In genomic region chr21:41975391-41976272, GRCh38 we compare ENCODE assay signal across 27 cellular contexts. TPM values are rescaled to one million over a fixed set of nuclear protein-coding genes. Genes with fewer than 3 reads are reported as not detected.
DNase-seq lines count a peak whose midpoint lies in the region; ATAC-seq, FAIRE-seq and TF ChIP-seq lines count a peak whose summit lies in the region.
"Had no signal": no experiment of that assay in that cellular context is flagged by ENCODE, and none has a peak within 500 bp of the region (broad histone marks: within the 10 kb centered on the region; RNA-seq: fewer than 3 reads in every experiment).

No MANE protein-coding gene starts in this region.

- CTCF ChIA-PET in activated CD4-positive, alpha-beta memory T cell treated with anti-CD3 and anti-CD28 coated beads, Interleukin-2, amount 10 ng/mL, durations not matched to agents 7 days and 5 days (lab: Charles Lee): no interaction called here
- CTCF ChIA-PET in activated CD4-positive, alpha-beta memory T cell treated with anti-CD3 and anti-CD28 coated beads for 36 hours (lab: Charles Lee): no interaction called here

- no peaks in the 10 kb centered on the region for H3K4me1 ChIP-seq in kidney (ENCODE audit: control insufficient read depth in 1 of 2, insufficient read depth in 1 of 2, low read depth in 1 of 2, low read length in 2 of 2)

- no peak overlapping the region for H3K9ac ChIP-seq in kidney (ENCODE audit: low read length in 2 of 2)

- ATAC-seq in stimulated activated naive CD8-positive, alpha-beta T cell treated with anti-CD3 and anti-CD28 coated beads, Interleukin-15, amount 100 ng/mL, for 72 hours: no peak
- ATAC-seq: CD8-positive, alpha-beta T cell; gastrocnemius medialis; T-helper 17 cell had no signal

- TF ChIP-seq CTCF in kidney (IDR thresholded peaks at IDR 0.05; ENCODE audit: borderline replicate concordance, extremely low read depth, insufficient read depth): no peak

- H3K4me3 ChIP-seq in kidney (ENCODE audit: low read length in 2 of 2): no peak overlapping the region
- H3K4me3 ChIP-seq: gastrocnemius medialis, hepatocyte, Peyer's patch had no signal

- H3K27ac ChIP-seq in kidney (ENCODE audit: low read depth in 2 of 2, low read length in 2 of 2): no peak overlapping the region
- H3K27ac ChIP-seq: gastrocnemius medialis, hepatocyte, HL-60, Peyer's patch, VCaP had no signal

- no peak overlapping the region for H3K4me3 Mint-ChIP-seq in activated CD4-positive, alpha-beta memory T cell treated with anti-CD3 and anti-CD28 coated beads, Interleukin-2, amount 10 ng/mL, durations not matched to agents 7 days and 5 days
- H3K4me3 Mint-ChIP-seq in activated CD4-positive, alpha-beta memory T cell treated with anti-CD3 and anti-CD28 coated beads for 36 hours: no peak overlapping the region
- H3K4me3 Mint-ChIP-seq in stimulated activated naive CD8-positive, alpha-beta T cell treated with anti-CD3 and anti-CD28 coated beads, Interleukin-15, amount 100 ng/mL, for 72 hours: no peak overlapping the region
- H3K4me3 Mint-ChIP-seq: activated CD4-positive, alpha-beta T cell treated with anti-CD3 and anti-CD28 coated beads, Interleukin-2, amount 10 ng/mL, durations not matched to agents 7 days and 5 days; CD8-positive, alpha-beta T cell; T-helper 17 cell had no signal

- no peak for FAIRE-seq in kidney (lab: Jason Lieb, UNC)
- FAIRE-seq: H54, islet of Langerhans, urothelium cell line had no signal

- H3K27me3 Mint-ChIP-seq in activated CD4-positive, alpha-beta memory T cell treated with anti-CD3 and anti-CD28 coated beads, Interleukin-2, amount 10 ng/mL, durations not matched to agents 7 days and 5 days: peaks cover 4% of the 10 kb centered on the region
- H3K27me3 Mint-ChIP-seq in activated CD4-positive, alpha-beta memory T cell treated with anti-CD3 and anti-CD28 coated beads for 36 hours: no peaks in the 10 kb centered on the region
- H3K27me3 Mint-ChIP-seq in stimulated activated naive CD8-positive, alpha-beta T cell treated with anti-CD3 and anti-CD28 coated beads, Interleukin-15, amount 100 ng/mL, for 72 hours: no peaks in the 10 kb centered on the region
- H3K27me3 Mint-ChIP-seq: activated CD4-positive, alpha-beta T cell treated with anti-CD3 and anti-CD28 coated beads, Interleukin-2, amount 10 ng/mL, durations not matched to agents 7 days and 5 days; T-helper 17 cell had no signal

- peaks cover 0 to 5% of the 10 kb centered on the region in 2 donors for H3K9me3 ChIP-seq in kidney (ENCODE audit: control insufficient read depth in 1 of 2, low read length in 2 of 2)
- H3K9me3 ChIP-seq: gastrocnemius medialis, Peyer's patch had no signal

- peaks cover 8% of the 10 kb centered on the region for H3K9me3 Mint-ChIP-seq in activated CD4-positive, alpha-beta memory T cell treated with anti-CD3 and anti-CD28 coated beads, Interleukin-2, amount 10 ng/mL, durations not matched to agents 7 days and 5 days
- peaks cover 8% of the 10 kb centered on the region for H3K9me3 Mint-ChIP-seq in activated CD4-positive, alpha-beta memory T cell treated with anti-CD3 and anti-CD28 coated beads for 36 hours
- H3K9me3 Mint-ChIP-seq in stimulated activated naive CD8-positive, alpha-beta T cell treated with anti-CD3 and anti-CD28 coated beads, Interleukin-15, amount 100 ng/mL, for 72 hours: peaks cover 10 to 18% of the 10 kb centered on the region in 2 donors

- no peaks in the 10 kb centered on the region for H3K36me3 ChIP-seq in kidney (ENCODE audit: control insufficient read depth in 1 of 2, insufficient read depth in 2 of 2, low read length in 2 of 2)
- H3K36me3 ChIP-seq: gastrocnemius medialis, Peyer's patch had no signal

- peaks cover 7% of the 10 kb centered on the region for H3K4me1 Mint-ChIP-seq in activated CD4-positive, alpha-beta memory T cell treated with anti-CD3 and anti-CD28 coated beads, Interleukin-2, amount 10 ng/mL, durations not matched to agents 7 days and 5 days
- H3K4me1 Mint-ChIP-seq in activated CD4-positive, alpha-beta memory T cell treated with anti-CD3 and anti-CD28 coated beads for 36 hours (ENCODE audit: low read depth): peaks cover 11% of the 10 kb centered on the region
- H3K4me1 Mint-ChIP-seq in stimulated activated naive CD8-positive, alpha-beta T cell treated with anti-CD3 and anti-CD28 coated beads, Interleukin-15, amount 100 ng/mL, for 72 hours: peaks cover 17% of the 10 kb centered on the region

- POLR2A ChIA-PET in activated CD4-positive, alpha-beta memory T cell treated with anti-CD3 and anti-CD28 coated beads, Interleukin-2, amount 10 ng/mL, durations not matched to agents 7 days and 5 days (lab: Charles Lee): no interaction called here
- POLR2A ChIA-PET in activated CD4-positive, alpha-beta memory T cell treated with anti-CD3 and anti-CD28 coated beads for 36 hours (lab: Charles Lee): interaction anchor here (1.1 kb wide), 1 partner anchor 27 kb away, joined by 3 read pairs; no protein-coding TSS in a partner anchor

- H3K36me3 Mint-ChIP-seq in activated CD4-positive, alpha-beta memory T cell treated with anti-CD3 and anti-CD28 coated beads, Interleukin-2, amount 10 ng/mL, durations not matched to agents 7 days and 5 days (ENCODE audit: low read depth): peaks cover 3% of the 10 kb centered on the region
- no peaks in the 10 kb centered on the region for H3K36me3 Mint-ChIP-seq in activated CD4-positive, alpha-beta memory T cell treated with anti-CD3 and anti-CD28 coated beads for 36 hours
- H3K36me3 Mint-ChIP-seq: CD8-positive, alpha-beta T cell had no signal

- no peak overlapping the region for H3K27ac Mint-ChIP-seq in activated CD4-positive, alpha-beta memory T cell treated with anti-CD3 and anti-CD28 coated beads, Interleukin-2, amount 10 ng/mL, durations not matched to agents 7 days and 5 days
- H3K27ac Mint-ChIP-seq in activated CD4-positive, alpha-beta memory T cell treated with anti-CD3 and anti-CD28 coated beads for 36 hours: no peak overlapping the region
- H3K27ac Mint-ChIP-seq in stimulated activated naive CD8-positive, alpha-beta T cell treated with anti-CD3 and anti-CD28 coated beads, Interleukin-15, amount 100 ng/mL, for 72 hours: no peak overlapping the region
- H3K27ac Mint-ChIP-seq: CD8-positive, alpha-beta T cell; T-helper 17 cell had no signal

- DNase-seq in activated CD4-positive, alpha-beta memory T cell treated with anti-CD3 and anti-CD28 coated beads, Interleukin-2, amount 10 ng/mL, durations not matched to agents 7 days and 5 days: peak; percentile 5
- no peak for DNase-seq in activated CD4-positive, alpha-beta memory T cell treated with anti-CD3 and anti-CD28 coated beads for 36 hours
- peak; percentile 4 for DNase-seq in activated CD8-positive, alpha-beta memory T cell treated with anti-CD3 and anti-CD28 coated beads, Interleukin-2, amount 50 U/mL, for 4 hours
- peak; percentile 66 for DNase-seq in kidney
- peak; percentile 67 for DNase-seq in posterior vena cava (ENCODE audit: low spot score)
- no peak for DNase-seq in stimulated activated naive CD8-positive, alpha-beta T cell treated with anti-CD3 and anti-CD28 coated beads, Interleukin-15, amount 100 ng/mL, for 72 hours
- DNase-seq in NCI-H446 treated with DMSO at 0.1 percent for 48 hours (lab: John Stamatoyannopoulos, UW): no peak
- no peak for DNase-seq in GM19238 (ENCODE audit: insufficient read length, low spot score)
- DNase-seq: activated CD4-positive, alpha-beta T cell treated with anti-CD3 and anti-CD28 coated beads, Interleukin-2, amount 10 ng/mL, durations not matched to agents 7 days and 5 days; activated naive CD4-positive, alpha-beta T cell; AML-193; NCI-H1048; NCI-H1694 treated with DMSO at 0.1 percent for 48 hours; NCI-H2171 treated with DMSO at 0.1 percent for 48 hours; NCI-H526; stimulated activated CD4-positive, alpha-beta T cell treated with anti-CD3 and anti-CD28 coated beads, Interleukin-2, amount 100 ng/mL, for 24 hours; substantia nigra; T-helper 17 cell had no signal

- intact Hi-C loops in activated CD4-positive, alpha-beta memory T cell treated with anti-CD3 and anti-CD28 coated beads for 36 hours (cut with micrococcal nuclease): loop anchor here (10.0 kb wide), 1 partner anchor 139 kb away; no protein-coding TSS in a partner anchor
- intact Hi-C loops in kidney (cut with DNase I) (no loop called here), posterior vena cava (cut with DNase I) (no loop called here)

RNA-seq across cellular contexts. Expression of gene C2CD2, which starts 21.8 kb away (rescaled TPM):
- total RNA-seq in activated CD4-positive, alpha-beta memory T cell treated with anti-CD3 and anti-CD28 coated beads, Interleukin-2, amount 10 ng/mL, durations not matched to agents 7 days and 5 days: 1 to 10 TPM; 5.1 to 6.3 TPM
- total RNA-seq in activated CD4-positive, alpha-beta memory T cell treated with anti-CD3 and anti-CD28 coated beads for 36 hours: 1 to 10 TPM; 3.8 to 7.5 TPM
- total RNA-seq in kidney (25.6 TPM), posterior vena cava (10 to 100 TPM; 28.0 to 43.1 TPM)
- 7.6 TPM for polyA plus RNA-seq in kidney (ENCODE audit: insufficient read depth, low read depth, low replicate concordance)

RNA-seq across cellular contexts. Expression of gene ZBTB21, which starts 34.5 kb away (rescaled TPM):
- total RNA-seq in activated CD4-positive, alpha-beta memory T cell treated with anti-CD3 and anti-CD28 coated beads, Interleukin-2, amount 10 ng/mL, durations not matched to agents 7 days and 5 days: 10 to 100 TPM; 18.0 to 18.4 TPM
- 10 to 100 TPM; 23.6 to 24.1 TPM for total RNA-seq in activated CD4-positive, alpha-beta memory T cell treated with anti-CD3 and anti-CD28 coated beads for 36 hours
- total RNA-seq in kidney (16.0 TPM), posterior vena cava (10 to 100 TPM; 12.6 to 25.6 TPM)
- polyA plus RNA-seq in kidney (ENCODE audit: insufficient read depth, low read depth, low replicate concordance): 2.3 TPM

Comparison
In these comparisons a context has a peak if more than half of its experiments do, and no peak if none do; other contexts are left out.
1. DNase-seq: peak in activated CD4-positive, alpha-beta memory T cell treated with anti-CD3 and anti-CD28 coated beads, Interleukin-2, amount 10 ng/mL, durations not matched to agents 7 days and 5 days (single experiment), activated CD8-positive, alpha-beta memory T cell treated with anti-CD3 and anti-CD28 coated beads, Interleukin-2, amount 50 U/mL, for 4 hours (single experiment), kidney (single experiment) and posterior vena cava (single experiment); none in activated CD4-positive, alpha-beta memory T cell treated with anti-CD3 and anti-CD28 coated beads for 36 hours (single experiment), stimulated activated naive CD8-positive, alpha-beta T cell treated with anti-CD3 and anti-CD28 coated beads, Interleukin-15, amount 100 ng/mL, for 72 hours (0 of 2), NCI-H446 treated with DMSO at 0.1 percent for 48 hours (single experiment) and GM19238 (single experiment).